ENCODE assay signal across 16 cellular contexts in genomic region chr5:149356391-149356790, GRCh38. TPM values are rescaled to one million over a fixed set of nuclear protein-coding genes. Genes with fewer than 3 reads are reported as not detected.
DNase-seq lines count a peak whose midpoint lies in the region; ATAC-seq and TF ChIP-seq lines count a peak whose summit lies in the region.
"Had no signal": no experiment of that assay in that cellular context is flagged by ENCODE, and none has a peak within 500 bp of the region (broad histone marks: within the 10 kb centered on the region; RNA-seq: fewer than 3 reads in every experiment).

No MANE protein-coding gene starts in this region.

- H3K27me3 Mint-ChIP-seq in activated CD8-positive, alpha-beta T cell treated with anti-CD3 and anti-CD28 coated beads, Interleukin-2, amount 10 ng/mL, durations not matched to agents 7 days and 5 days (ENCODE audit: low read depth), result no peaks in the 10 kb centered on the region

- no peak for TF ChIP-seq CTCF in KMS-11 (conservative IDR thresholded peaks at IDR 0.05; ENCODE audit: low read depth, low read length)
- no peak for TF ChIP-seq CTCF in neural cell (IDR thresholded peaks at IDR 0.05; ENCODE audit: poor library complexity, severe bottlenecking)
- no peak for TF ChIP-seq CTCF in thyroid gland (IDR thresholded peaks at IDR 0.05)

- no peaks in the 10 kb centered on the region for H3K9me3 Mint-ChIP-seq in activated CD8-positive, alpha-beta T cell treated with anti-CD3 and anti-CD28 coated beads, Interleukin-2, amount 10 ng/mL, durations not matched to agents 7 days and 5 days (ENCODE audit: insufficient read depth)

- H3K36me3 Mint-ChIP-seq in activated CD8-positive, alpha-beta T cell treated with anti-CD3 and anti-CD28 coated beads, Interleukin-2, amount 10 ng/mL, durations not matched to agents 7 days and 5 days (ENCODE audit: low read depth), result peaks cover 67% of the 10 kb centered on the region

- H3K9ac ChIP-seq in KMS-11 (no peak overlapping the region), neural cell (ENCODE audit: low read length) (no peak overlapping the region)

- peak overlapping the region; percentile 20 for H3K27ac Mint-ChIP-seq in activated CD8-positive, alpha-beta T cell treated with anti-CD3 and anti-CD28 coated beads, Interleukin-2, amount 10 ng/mL, durations not matched to agents 7 days and 5 days

- no peaks in the 10 kb centered on the region for H3K9me2 ChIP-seq in neural cell (ENCODE audit: insufficient read depth, low read length)

- TF ChIP-seq EP300 in neural cell (conservative IDR thresholded peaks at IDR 0.05; ENCODE audit: poor library complexity, severe bottlenecking), result no peak

- peaks cover 23% of the 10 kb centered on the region for H3K4me1 ChIP-seq in KMS-11 (ENCODE audit: low read depth, poor library complexity, severe bottlenecking)
- peaks cover 3 to 7% of the 10 kb centered on the region in 2 donors for H3K4me1 ChIP-seq in thyroid gland
- H3K4me1 ChIP-seq: foreskin keratinocyte had no signal

- H3K27me3 ChIP-seq in KMS-11 (ENCODE audit: insufficient read depth, low read depth) (no peaks in the 10 kb centered on the region), neural cell (ENCODE audit: insufficient read depth, low read depth, low read length) (no peaks in the 10 kb centered on the region), thyroid gland (no peaks in the 10 kb centered on the region)
- H3K27me3 ChIP-seq: foreskin keratinocyte had no signal

- peak; percentile 38 for DNase-seq in activated naive CD4-positive, alpha-beta T cell treated with Interleukin-2 at 50 U/mL for 16 hours
- no peak for DNase-seq in activated naive CD4-positive, alpha-beta T cell (lab: John Stamatoyannopoulos, UW)
- DNase-seq in activated CD8-positive, alpha-beta T cell treated with anti-CD3 and anti-CD28 coated beads, Interleukin-2, amount 10 ng/mL, durations not matched to agents 7 days and 5 days, result no peak
- DNase-seq in thyroid gland (no peak), NCI-H446 (lab: John Stamatoyannopoulos, UW) (no peak)
- DNase-seq: activated gamma-delta T cell; left colon; midbrain; NCI-H1436 treated with DMSO at 0.1 percent for 48 hours; NK-92 treated with Interleukin-12 subunit alpha and Interleukin-12 subunit beta, amount 100 ng/mL, for 24 hours; Right ventricle myocardium superior had no signal

- H4K20me1 ChIP-seq in KMS-11 (ENCODE audit: insufficient read depth) (no peaks in the 10 kb centered on the region), neural cell (ENCODE audit: insufficient read depth) (no peaks in the 10 kb centered on the region)

- H3F3A ChIP-seq in neural cell (ENCODE audit: insufficient read depth, low read length, poor library complexity, severe bottlenecking), result no peaks in the 10 kb centered on the region

- H3K9me3 ChIP-seq in neural cell (ENCODE audit: low read length) (no peaks in the 10 kb centered on the region), thyroid gland (no peaks in the 10 kb centered on the region)

- H3K79me2 ChIP-seq in KMS-11 (ENCODE audit: insufficient read depth, low read depth), result peaks cover 8% of the 10 kb centered on the region; the same call in 1 of the 2 replicates
- no peaks in the 10 kb centered on the region for H3K79me2 ChIP-seq in neural cell (replicated peaks; ENCODE audit: insufficient read depth, low read length)

- TF ChIP-seq RAD21 in neural cell (conservative IDR thresholded peaks at IDR 0.05), result no peak

- peaks cover 84% of the 10 kb centered on the region for H3K4me1 Mint-ChIP-seq in activated CD8-positive, alpha-beta T cell treated with anti-CD3 and anti-CD28 coated beads, Interleukin-2, amount 10 ng/mL, durations not matched to agents 7 days and 5 days (ENCODE audit: low read depth)

- CTCF ChIA-PET in activated CD8-positive, alpha-beta T cell treated with anti-CD3 and anti-CD28 coated beads, Interleukin-2, amount 10 ng/mL, durations not matched to agents 7 days and 5 days (lab: Charles Lee), result interaction anchor here (1.2 to 5.4 kb wide), 6 partner anchors 11 to 79 kb away, joined by 3 to 68 read pairs (median 6); partner anchors contain the start of gene GRPEL2

- no peak for ATAC-seq in activated CD8-positive, alpha-beta T cell treated with anti-CD3 and anti-CD28 coated beads, Interleukin-2, amount 10 ng/mL, durations not matched to agents 7 days and 5 days
- ATAC-seq in GM19328 (IDR thresholded peaks at IDR 0.05; ENCODE audit: unreplicated experiment), result no peak
- ATAC-seq: foreskin keratinocyte, left colon had no signal

- intact Hi-C loops in thyroid gland (cut with DNase I), result no loop called here

- H2AFZ ChIP-seq in KMS-11 (ENCODE audit: low read depth) (no peak overlapping the region), neural cell (ENCODE audit: low read depth, low read length) (no peak overlapping the region)

- H3K4me3 ChIP-seq in KMS-11 (IDR thresholded peaks at IDR 0.05; ENCODE audit: insufficient read depth, low read depth, low read length) (no peak overlapping the region), neural cell (ENCODE audit: low read length) (peak overlapping the region; percentile 29), thyroid gland (replicated peaks in 1 of 3) (no peak overlapping the region)

- H3K4me3 Mint-ChIP-seq in activated CD8-positive, alpha-beta T cell treated with anti-CD3 and anti-CD28 coated beads, Interleukin-2, amount 10 ng/mL, durations not matched to agents 7 days and 5 days, result peak overlapping the region; percentile 18

- 0 out of 2 replicates have a peak overlapping the region, but pooled peaks have one; percentile 58 for H3K27ac ChIP-seq in KMS-11
- no peak overlapping the region for H3K27ac ChIP-seq in neural cell (ENCODE audit: low read length)
- no peak overlapping the region for H3K27ac ChIP-seq in thyroid gland
- H3K27ac ChIP-seq: foreskin keratinocyte had no signal

- 93 to 97% methylated on average over 8 of the region's 8 CpGs for WGBS in thyroid gland, 2 donors

- TF ChIP-seq POLR2A in thyroid gland (IDR thresholded peaks at IDR 0.05), result no peak

- POLR2A ChIA-PET in activated CD8-positive, alpha-beta T cell treated with anti-CD3 and anti-CD28 coated beads, Interleukin-2, amount 10 ng/mL, durations not matched to agents 7 days and 5 days (lab: Charles Lee), result interaction anchor here (6.0 kb wide), 1 partner anchor 10 kb away, joined by 57 read pairs; the partner anchor contains the start of gene GRPEL2

- no peaks in the 10 kb centered on the region for H3K36me3 ChIP-seq in KMS-11 (ENCODE audit: insufficient read depth)
- no peaks in the 10 kb centered on the region for H3K36me3 ChIP-seq in neural cell (ENCODE audit: insufficient read depth, low read length)
- peaks cover 4 to 26% of the 10 kb centered on the region in 2 donors for H3K36me3 ChIP-seq in thyroid gland

- H3K4me2 ChIP-seq in KMS-11, result no peak overlapping the region; the same call in 1 of the 2 replicates
- H3K4me2 ChIP-seq in neural cell (ENCODE audit: low read length), result no peak overlapping the region

TF ChIP-seq in neural cell, 6 proteins besides CTCF, POLR2A, EP300 and RAD21:
- TF ChIP-seq REST (IDR thresholded peaks at IDR 0.05; ENCODE audit: borderline replicate concordance), result no peak
- no peak for TF ChIP-seq EZH2 (IDR thresholded peaks at IDR 0.05; ENCODE audit: borderline replicate concordance, insufficient read depth, low read length, poor library complexity, severe bottlenecking)
- TF ChIP-seq POLR2AphosphoS5 (IDR thresholded peaks at IDR 0.05), result no peak
- TF ChIP-seq TAF1 (IDR thresholded peaks at IDR 0.05; ENCODE audit: low read depth), result no peak
- no peak for TF ChIP-seq MXI1 (conservative IDR thresholded peaks at IDR 0.05; ENCODE audit: poor library complexity, severe bottlenecking)
- no peak for TF ChIP-seq SMC3 (conservative IDR thresholded peaks at IDR 0.05; ENCODE audit: poor library complexity)

RNA-seq across cellular contexts. Expression of gene PCYOX1L, which starts 1.5 kb away (rescaled TPM):
- 10 to 100 TPM; 33.9 to 35.0 TPM for total RNA-seq in activated CD8-positive, alpha-beta T cell treated with anti-CD3 and anti-CD28 coated beads, Interleukin-2, amount 10 ng/mL, durations not matched to agents 7 days and 5 days
- polyA plus RNA-seq in neural cell, result 19.5 and 21.1 TPM in 2 replicates
- 19.3 and 20.5 TPM in 2 replicates for polyA minus RNA-seq in neural cell
- total RNA-seq in thyroid gland, result 1 to 10 TPM; 1.8 to 4.4 (median 2.4) TPM

RNA-seq across cellular contexts. Expression of gene GRPEL2, which starts 11.1 kb away (rescaled TPM):
- total RNA-seq in activated CD8-positive, alpha-beta T cell treated with anti-CD3 and anti-CD28 coated beads, Interleukin-2, amount 10 ng/mL, durations not matched to agents 7 days and 5 days, result 10 to 100 TPM; 29.9 to 30.0 TPM
- polyA plus RNA-seq in neural cell, result 13.0 and 19.3 TPM in 2 replicates
- polyA minus RNA-seq in neural cell, result 29.2 and 33.9 TPM in 2 replicates
- 10 to 100 TPM; 12.6 to 19.6 (median 13.7) TPM for total RNA-seq in thyroid gland

RNA-seq across cellular contexts. Expression of gene IL17B, which starts 22.7 kb away (rescaled TPM):
- not detected for total RNA-seq in activated CD8-positive, alpha-beta T cell treated with anti-CD3 and anti-CD28 coated beads, Interleukin-2, amount 10 ng/mL, durations not matched to agents 7 days and 5 days
- polyA plus RNA-seq in neural cell, result not detected in 2 replicates
- not detected in 2 replicates for polyA minus RNA-seq in neural cell
- 1 to 10 TPM in 1 of 4 donors, not detected in 3; 1.7 TPM for total RNA-seq in thyroid gland
- total RNA-seq: Daoy, foreskin keratinocyte, Right ventricle myocardium superior had no signal
- polyA plus RNA-seq: foreskin keratinocyte had no signal

Comparison
In these comparisons a context has a peak if more than half of its experiments do, and no peak if none do; other contexts are left out.
1. RNA of gene PCYOX1L, which starts 1.5 kb away (total RNA-seq): 33.9 to 35.0 TPM in activated CD8-positive, alpha-beta T cell treated with anti-CD3 and anti-CD28 coated beads, Interleukin-2, amount 10 ng/mL, durations not matched to agents 7 days and 5 days; 1.8 to 4.4 TPM in thyroid gland; every median in the first group is over 4 times any median in the second.